Comparison of ENCODE assay signal across 8 cellular contexts in the genomic region with DNA sequence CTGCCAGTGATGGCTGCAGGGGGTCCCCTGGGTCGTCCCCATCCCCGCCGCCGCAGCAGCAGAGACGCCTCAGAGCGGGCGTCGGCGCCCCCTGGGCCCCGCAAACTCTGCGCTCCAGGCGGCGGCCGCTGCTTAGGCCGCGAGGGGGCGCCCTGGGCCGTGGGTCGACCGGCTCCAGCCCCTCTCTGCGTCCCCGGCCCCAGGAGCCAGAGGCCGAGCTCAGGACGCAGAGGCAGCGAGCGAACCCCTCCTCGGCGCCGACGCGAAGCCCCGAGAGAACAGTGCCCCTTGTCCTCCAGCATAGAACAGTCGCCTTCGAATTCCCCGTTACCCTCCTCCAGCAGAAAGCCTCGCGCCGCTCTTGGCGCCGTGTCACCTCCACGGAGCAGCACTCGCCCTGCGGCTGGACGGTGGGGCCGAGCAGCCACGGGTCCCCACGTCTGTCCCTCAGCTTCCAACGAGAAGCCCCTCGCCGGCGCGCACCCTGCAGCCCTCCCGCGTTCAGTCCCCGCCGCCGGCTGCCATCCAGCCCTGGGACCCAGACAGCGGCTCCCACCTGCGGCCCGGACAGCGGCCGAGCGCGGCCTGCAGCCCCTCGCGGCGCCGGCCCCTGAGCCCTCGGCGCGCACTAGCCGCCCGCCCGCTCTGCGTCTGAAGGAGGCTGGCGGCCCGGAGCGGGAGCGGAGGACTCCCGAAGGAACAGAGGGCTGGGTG.
A peak's percentile ranks its signal among the peaks of the same experiment; 100 is the strongest.
DNase-seq lines count a peak whose midpoint lies in the region; FAIRE-seq and TF ChIP-seq lines count a peak whose summit lies in the region.

No MANE protein-coding gene starts in this region.

- in situ Hi-C loops in mammary epithelial cell (cut with MboI; ENCODE audit: low sequenced_read_pairs in 2 of 2) = loop anchor here (10.0 to 25.0 kb wide), 2 partner anchors 802 to 829 kb away; no protein-coding TSS in a partner anchor

- DNase-seq in DMS79 treated with DMSO at 0.1 percent for 48 hours (lab: John Stamatoyannopoulos, UW) (peak; percentile 34), DMS79 (lab: John Stamatoyannopoulos, UW) (no peak), H54 (ENCODE audit: insufficient read length, low spot score) (peak; percentile 80), LHCN-M2 (ENCODE audit: low read depth) (peak; percentile 47), UCSD-AML1 (lab: John Stamatoyannopoulos, UW; ENCODE audit: unreplicated experiment) (peak; percentile 76), mammary epithelial cell (peak; percentile 56), immature natural killer cell (peak; percentile 20 to 40 (median 22))
- peak; percentile 15 to 41 for DNase-seq in stimulated activated CD4-positive, alpha-beta T cell treated with anti-CD3 and anti-CD28 coated beads, Interleukin-12 subunit alpha, Interleukin-12 subunit beta, amount 100 ng/mL, for 24 hours (ENCODE audit: low read depth in 2 of 2)

- no peaks in the 10 kb centered on the region for H3K36me3 ChIP-seq in mammary epithelial cell (ENCODE audit: insufficient read depth, low read length)

- intact Hi-C loops in mammary epithelial cell (cut with micrococcal nuclease) = loop anchor here (1.0 to 10.0 kb wide), 6 partner anchors 86 to 854 kb away; a partner anchor contains a TSS

- FAIRE-seq in H54 (lab: Jason Lieb, UNC) = no peak

- no peaks in the 10 kb centered on the region for H3K9me3 Mint-ChIP-seq in immature natural killer cell

- H3K4me3 ChIP-seq in mammary epithelial cell (replicated peaks in 1 of 3; ENCODE audit: insufficient read depth in 1 of 3, low read depth in 2 of 3, low read length in 3 of 3) = peak overlapping the region; percentile 65 to 89 (median 88)

- peaks cover 10 to 27% (median 23%) of the 10 kb centered on the region in 3 donors for H3K27me3 Mint-ChIP-seq in immature natural killer cell (ENCODE audit: low read depth in 3 of 3)

- no peaks in the 10 kb centered on the region for H4K20me1 ChIP-seq in mammary epithelial cell (ENCODE audit: insufficient read depth, low read length)

- no peak overlapping the region for H3K27ac Mint-ChIP-seq in immature natural killer cell

- WGBS in mammary epithelial cell (ENCODE audit: low coverage, missing lambda C conversion rate) = 0% methylated on average over 8 of the region's 80 CpGs

- peak overlapping the region; percentile 87 for H2AFZ ChIP-seq in mammary epithelial cell (ENCODE audit: low read depth, low read length)

- no peak for TF ChIP-seq POLR2A in H54 (IDR thresholded peaks at IDR 0.05; ENCODE audit: low read depth, low read length)

- peak overlapping the region; percentile 67 for H3K9ac ChIP-seq in mammary epithelial cell (ENCODE audit: insufficient read depth, low read length)

- peaks cover 32% of the 10 kb centered on the region for H3K4me1 ChIP-seq in mammary epithelial cell (ENCODE audit: insufficient read depth, low read length)

- peaks cover 80% of the 10 kb centered on the region for H3K79me2 ChIP-seq in mammary epithelial cell (ENCODE audit: insufficient read depth, low read length)

- H3K9me3 ChIP-seq in mammary epithelial cell (replicated peaks; ENCODE audit: insufficient read depth, low read length) = no peaks in the 10 kb centered on the region

- no peaks in the 10 kb centered on the region for H3K36me3 Mint-ChIP-seq in immature natural killer cell

- H3K4me2 ChIP-seq in mammary epithelial cell (ENCODE audit: insufficient read depth, low read depth, low read length) = peak overlapping the region; percentile 97

- dilution Hi-C loops in mammary epithelial cell (cut with HindIII; ENCODE audit: low sequenced_read_pairs) = loop anchor here (25.0 kb wide), 1 partner anchor 804 kb away; no protein-coding TSS in a partner anchor

- CTCF ChIA-PET in mammary epithelial cell (lab: Charles Lee; ENCODE audit: low non-redundant PET) = interaction anchor here (0.6 kb wide), 1 partner anchor 86 kb away, joined by 4 read pairs; no protein-coding TSS in a partner anchor

- peak overlapping the region; percentile 73 for H3K27ac ChIP-seq in mammary epithelial cell (ENCODE audit: insufficient read depth, low read depth, low read length)

- H3K27me3 ChIP-seq in mammary epithelial cell (ENCODE audit: insufficient read depth, low read length) = no peaks in the 10 kb centered on the region

- H3K4me3 Mint-ChIP-seq in immature natural killer cell = peak overlapping the region; percentile 74 to 83 (median 76)

- no TSS peak for BruUV-seq in mammary epithelial cell (replicated peaks; lab: Mats Ljungman, UMichigan)

- peak; percentile 50 to 89 for TF ChIP-seq CTCF in mammary epithelial cell (conservative IDR thresholded peaks at IDR 0.05 in 1 of 2, IDR thresholded peaks at IDR 0.05 in 1 of 2; ENCODE audit: extremely low read depth in 1 of 2, insufficient read depth in 1 of 2, low read depth in 1 of 2, low read length in 2 of 2)

- H3K4me1 Mint-ChIP-seq in immature natural killer cell = peaks cover 9 to 20% of the 10 kb centered on the region in 2 donors
